Comparison of ENCODE assay signal across 8 cellular contexts in genomic region chr17:47941998-47942490, GRCh38.
DNase-seq lines count a peak whose midpoint lies in the region; ATAC-seq and TF ChIP-seq lines count a peak whose summit lies in the region.

No MANE protein-coding gene starts in this region.

- H3K27me3 ChIP-seq in ACC112 (ENCODE audit: insufficient read depth, low read length) (no peaks in the 10 kb centered on the region), KMS-11 (ENCODE audit: insufficient read depth, low read depth) (no peaks in the 10 kb centered on the region), muscle layer of duodenum (ENCODE audit: low read depth, low read length) (no peaks in the 10 kb centered on the region)

- H4K20me1 ChIP-seq in KMS-11 (ENCODE audit: insufficient read depth), result no peaks in the 10 kb centered on the region

- POLR2A ChIA-PET in GM10248 (lab: Yijun Ruan, JAX), result interaction anchor here (1.1 kb wide), 1 partner anchor 28 kb away, joined by 4 read pairs; no protein-coding TSS in a partner anchor

- CTCF ChIA-PET in GM10248 (lab: Yijun Ruan, JAX), result interaction anchor here (1.0 to 32.0 kb wide), 10 partner anchors 7 to 99 kb away, joined by 3 to 584 read pairs (median 7); partner anchors contain the start of genes CDK5RAP3, PNPO and PRR15L

- peak overlapping the region; percentile 81 for H3K4me3 Mint-ChIP-seq in central memory CD8-positive, alpha-beta T cell

- H3K36me3 ChIP-seq in ACC112 (ENCODE audit: insufficient read depth, low read length) (no peaks in the 10 kb centered on the region), KMS-11 (ENCODE audit: insufficient read depth) (no peaks in the 10 kb centered on the region; the same call in 1 of the 2 replicates), muscle layer of duodenum (ENCODE audit: control insufficient read depth in 1 of 2, insufficient read depth in 2 of 2, low read length in 2 of 2) (peaks cover 16 to 31% of the 10 kb centered on the region in 2 donors)

- no peaks in the 10 kb centered on the region for H3K9me3 Mint-ChIP-seq in central memory CD8-positive, alpha-beta T cell

- H3K4me1 ChIP-seq in ACC112 (ENCODE audit: control insufficient read depth, insufficient read depth, low read length, unreplicated experiment) (peaks cover 8% of the 10 kb centered on the region), KMS-11 (ENCODE audit: low read depth, poor library complexity, severe bottlenecking) (peaks cover 54% of the 10 kb centered on the region), muscle layer of duodenum (ENCODE audit: control insufficient read depth in 1 of 2, insufficient read depth in 2 of 2, low read length in 2 of 2) (peaks cover 6 to 16% of the 10 kb centered on the region in 2 donors)

- H3K4me2 ChIP-seq in KMS-11, result peak overlapping the region; percentile 76

- H3K27ac ChIP-seq in ACC112 (ENCODE audit: low read depth, low read length) (peak overlapping the region; percentile 23; the same call in 1 of the 2 replicates), KMS-11 (peak overlapping the region; percentile 50), muscle layer of duodenum (ENCODE audit: low read length) (peak overlapping the region; percentile 77)

- peaks cover 4% of the 10 kb centered on the region for H3K79me2 ChIP-seq in ACC112 (ENCODE audit: control insufficient read depth, insufficient read depth, low read length, unreplicated experiment)
- peaks cover 16% of the 10 kb centered on the region; the same call in 1 of the 2 replicates for H3K79me2 ChIP-seq in KMS-11 (ENCODE audit: insufficient read depth, low read depth)

- no peak for TF ChIP-seq CTCF in KMS-11 (conservative IDR thresholded peaks at IDR 0.05; ENCODE audit: low read depth, low read length)
- TF ChIP-seq CTCF in GM10248 (IDR thresholded peaks at IDR 0.05; ENCODE audit: control extremely low read depth, extremely low read depth, low read depth, missing control alignments), result no peak

- H3K4me3 ChIP-seq in ACC112 (ENCODE audit: low read depth, low read length), result peak overlapping the region; percentile 84
- no peak overlapping the region for H3K4me3 ChIP-seq in KMS-11 (IDR thresholded peaks at IDR 0.05; ENCODE audit: insufficient read depth, low read depth, low read length)
- H3K4me3 ChIP-seq in muscle layer of duodenum (ENCODE audit: low read depth in 1 of 2, low read length in 2 of 2), result peak overlapping the region; percentile 94 to 96

- DNase-seq in central memory CD8-positive, alpha-beta T cell (ENCODE audit: low spot score in 2 of 2), result no peak
- no peak for DNase-seq in GM10248 (ENCODE audit: extremely low spot score)
- DNase-seq in HuH-7 (ENCODE audit: low spot score), result no peak
- no peak for DNase-seq in putamen (ENCODE audit: low spot score)
- DNase-seq in iPS-NIHi11 (ENCODE audit: low spot score), result no peak

- ATAC-seq in central memory CD8-positive, alpha-beta T cell (replicated peaks; ENCODE audit: extremely low read depth, poor library complexity, severe bottlenecking), result no peak

- peak overlapping the region; percentile 74 for H3K9ac ChIP-seq in KMS-11

- peaks cover 6% of the 10 kb centered on the region for H3K36me3 Mint-ChIP-seq in central memory CD8-positive, alpha-beta T cell (ENCODE audit: insufficient read depth)

- H3K27me3 Mint-ChIP-seq in central memory CD8-positive, alpha-beta T cell, result no peaks in the 10 kb centered on the region

- H3K27ac Mint-ChIP-seq in central memory CD8-positive, alpha-beta T cell (ENCODE audit: low read depth), result peak overlapping the region; percentile 85

- peak overlapping the region; percentile 39 for H2AFZ ChIP-seq in ACC112 (ENCODE audit: low read length, unreplicated experiment)
- H2AFZ ChIP-seq in KMS-11 (ENCODE audit: low read depth), result peak overlapping the region; percentile 67

- no peaks in the 10 kb centered on the region for H3K9me3 ChIP-seq in muscle layer of duodenum (ENCODE audit: control insufficient read depth in 1 of 2, low read length in 2 of 2)

- peaks cover 40% of the 10 kb centered on the region for H3K4me1 Mint-ChIP-seq in central memory CD8-positive, alpha-beta T cell

Comparison
In these comparisons a context has a peak if more than half of its experiments do, and no peak if none do; other contexts are left out.
1. H3K27ac ChIP-seq: peak in every context shown above with its lines; median percentile 77 in muscle layer of duodenum; 50 in KMS-11; 23 in ACC112.